ENCODE assay signal across 18 cellular contexts in the genomic region with DNA sequence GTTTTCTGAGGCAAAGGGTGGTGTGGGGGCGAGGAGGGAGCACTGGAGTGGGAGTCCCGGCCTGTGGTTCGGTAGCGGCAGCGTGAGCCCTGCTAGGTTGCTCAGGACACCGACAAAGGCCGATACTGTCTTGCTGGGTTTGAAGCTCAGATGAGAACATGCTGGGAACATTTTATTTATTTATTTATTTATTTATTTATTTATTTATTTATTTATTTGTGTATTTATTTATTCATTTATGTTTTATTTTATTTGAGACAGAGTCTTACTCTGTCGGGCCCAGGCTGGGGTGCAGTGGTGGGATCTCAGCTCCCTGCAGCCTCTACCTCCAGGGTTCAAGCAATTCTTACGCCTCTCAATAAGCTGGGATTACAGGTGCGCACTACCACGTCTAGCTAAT.
DNase-seq lines count a peak whose midpoint lies in the region; ATAC-seq, FAIRE-seq and TF ChIP-seq lines count a peak whose summit lies in the region.
"Had no signal": no experiment of that assay in that cellular context is flagged by ENCODE, and none has a peak within 500 bp of the region (broad histone marks: within the 10 kb centered on the region; RNA-seq: fewer than 3 reads in every experiment).

No MANE protein-coding gene starts in this region.

- CTCF ChIA-PET in HepG2 (lab: Yijun Ruan, JAX; ENCODE audit: low intra/inter-chr PET ratio, low total read pairs), result no interaction called here

- 88% methylated on average over 11 of the region's 11 CpGs for WGBS in HepG2 (ENCODE audit: low lambda C conversion rate)
- 94% methylated on average over 11 of the region's 11 CpGs for WGBS in right lobe of liver (ENCODE audit: insufficient coverage, low coverage, low lambda C conversion rate, missing lambda C conversion rate)
- 96 to 97% methylated on average over 8 to 11 of the region's 11 CpGs for WGBS in endodermal cell (ENCODE audit: insufficient coverage in 1 of 2, insufficient read length in 1 of 2), 2 experiments
- no CpG with 5 or more reads among the region's 11 CpGs for WGBS in trophoblast cell (ENCODE audit: extremely low coverage, insufficient coverage, insufficient read length)

- TF ChIP-seq POLR2A in HepG2 (IDR thresholded peaks at IDR 0.05; ENCODE audit: insufficient read depth in 1 of 2, low read depth in 2 of 2, low read length in 2 of 2) (no peak), right lobe of liver (IDR thresholded peaks at IDR 0.05) (no peak)

- H3K23ac ChIP-seq in trophoblast cell (ENCODE audit: low read length), result no peak overlapping the region

- H3K27me3 ChIP-seq in HepG2 (ENCODE audit: control insufficient read depth in 1 of 2, insufficient read depth in 2 of 2, low read length in 2 of 2) (peaks cover 0 to 2% of the 10 kb centered on the region in 2 experiments; a peak in 1 of 5 replicates), right lobe of liver (no peaks in the 10 kb centered on the region), endodermal cell (ENCODE audit: control insufficient read depth, insufficient read depth, low read length, poor library complexity, severe bottlenecking) (no peaks in the 10 kb centered on the region), trophoblast cell (ENCODE audit: insufficient read depth, low read length) (no peaks in the 10 kb centered on the region), dorsolateral prefrontal cortex (no peaks in the 10 kb centered on the region)

- H3K27ac ChIP-seq in HepG2 (ENCODE audit: extremely low read length, insufficient read depth, low read length) (no peak overlapping the region), right lobe of liver (no peak overlapping the region), endodermal cell (ENCODE audit: low read depth, low read length) (no peak overlapping the region), trophoblast cell (ENCODE audit: low read depth, low read length) (no peak overlapping the region), dorsolateral prefrontal cortex (no peak overlapping the region)
- H3K27ac ChIP-seq: 22Rv1, GM23248 had no signal

- no peak for FAIRE-seq in HepG2 (lab: Jason Lieb, UNC)
- FAIRE-seq: GM19239, HTR-8/SVneo had no signal

- H3K4me2 ChIP-seq in HepG2 (ENCODE audit: low read depth, low read length) (no peak overlapping the region), trophoblast cell (ENCODE audit: low read length) (no peak overlapping the region)

- no peak overlapping the region for H3K4me3 Mint-ChIP-seq in endodermal cell
- H3K4me3 Mint-ChIP-seq: CD8-positive, alpha-beta T cell had no signal

- peak overlapping the region; percentile 3 for H4K8ac ChIP-seq in trophoblast cell (ENCODE audit: low read depth, low read length)

- H3K9ac ChIP-seq in HepG2 (ENCODE audit: insufficient read depth, low read depth, low read length) (no peak overlapping the region), endodermal cell (ENCODE audit: extremely low read depth, low read length, poor library complexity, severe bottlenecking) (no peak overlapping the region), trophoblast cell (ENCODE audit: low read length) (no peak overlapping the region)
- H3K9ac ChIP-seq: GM23248 had no signal

- DNase-seq in HepG2 (ENCODE audit: low spot score), result no peak
- no peak for DNase-seq in right lobe of liver
- no peak for DNase-seq in endodermal cell
- DNase-seq in trophoblast cell, result no peak
- DNase-seq in dorsolateral prefrontal cortex, result no peak
- DNase-seq in NCI-H1930 (lab: John Stamatoyannopoulos, UW), result no peak
- DNase-seq: Calu3; CD8-positive, alpha-beta T cell; DMS79 treated with DMSO at 0.1 percent for 48 hours; GF-D8; GM23248; KG1 had no signal

- H2BK120ac ChIP-seq in trophoblast cell (ENCODE audit: insufficient read depth, low read length, poor library complexity), result no peak overlapping the region

- H3K14ac ChIP-seq in trophoblast cell (ENCODE audit: low read length), result no peak overlapping the region

- H3K4ac ChIP-seq in trophoblast cell (ENCODE audit: low read depth, low read length), result no peak overlapping the region

- peak overlapping the region; percentile 32 for H4K91ac ChIP-seq in trophoblast cell (ENCODE audit: low read depth, low read length)

- H3K4me1 ChIP-seq in HepG2 (ENCODE audit: insufficient read depth, low read length) (peaks cover 32% of the 10 kb centered on the region), right lobe of liver (peaks cover 0 to 15% (median 7%) of the 10 kb centered on the region in 4 donors), endodermal cell (ENCODE audit: control insufficient read depth, insufficient read depth, low read length) (peaks cover 7% of the 10 kb centered on the region), trophoblast cell (ENCODE audit: control insufficient read depth in 1 of 2, insufficient read depth in 2 of 2, low read length in 2 of 2) (peaks cover 17 to 23% of the 10 kb centered on the region in 2 experiments)
- H3K4me1 ChIP-seq: HAP-1 had no signal

- TF ChIP-seq CTCF in HepG2 (CRISPR knock-in tag; IDR thresholded peaks at IDR 0.05) (no peak), right lobe of liver (IDR thresholded peaks at IDR 0.05) (no peak), endodermal cell (conservative IDR thresholded peaks at IDR 0.05) (no peak), dorsolateral prefrontal cortex (IDR thresholded peaks at IDR 0.05 in 54 of 56, conservative IDR thresholded peaks at IDR 0.05 in 2 of 56; ENCODE audit: low read depth in 1 of 56, partially characterized antibody in 56 of 56) (no peak)

- H2BK5ac ChIP-seq in trophoblast cell (ENCODE audit: low read depth, low read length, poor library complexity), result no peak overlapping the region

- TF ChIP-seq RAD21 in HepG2 (CRISPR knock-in tag; IDR thresholded peaks at IDR 0.05), result no peak

- no peak for TF ChIP-seq EP300 in HepG2 (IDR thresholded peaks at IDR 0.05; ENCODE audit: low read depth in 2 of 2, low read length in 2 of 2)
- no peak for TF ChIP-seq EP300 in HepG2 (CRISPR knock-in tag; IDR thresholded peaks at IDR 0.05; ENCODE audit: borderline replicate concordance)

- peak overlapping the region; percentile 55 for H3K27ac Mint-ChIP-seq in endodermal cell
- H3K27ac Mint-ChIP-seq: CD8-positive, alpha-beta T cell had no signal

- peaks cover 2% of the 10 kb centered on the region for H3K9me3 Mint-ChIP-seq in endodermal cell
- H3K9me3 Mint-ChIP-seq: CD8-positive, alpha-beta T cell had no signal

- BruUV-seq in HepG2 (replicated peaks; lab: Mats Ljungman, UMichigan), result no TSS peak

- H3K79me1 ChIP-seq in trophoblast cell (ENCODE audit: low read length), result peaks cover 20% of the 10 kb centered on the region

- no peak overlapping the region for H4K12ac ChIP-seq in trophoblast cell (ENCODE audit: low read depth, low read length)

- in situ Hi-C loops in HepG2 (cut with HindIII; ENCODE audit: extremely low pct_ligation_motif_present, low pct_unique_long_range_greater_than_20kb), result no loop called here

- ATAC-seq in HepG2, result no peak
- ATAC-seq in right lobe of liver, result no peak
- no peak for ATAC-seq in GM18519 (IDR thresholded peaks at IDR 0.05; ENCODE audit: low FRiP score, unreplicated experiment)
- ATAC-seq: CD8-positive, alpha-beta T cell had no signal

- H3K9me3 ChIP-seq in HepG2 (ENCODE audit: low read length) (no peaks in the 10 kb centered on the region), right lobe of liver (no peaks in the 10 kb centered on the region), endodermal cell (ENCODE audit: control insufficient read depth, low read length) (no peaks in the 10 kb centered on the region), trophoblast cell (ENCODE audit: insufficient read depth, low read depth, low read length) (no peaks in the 10 kb centered on the region)
- H3K9me3 ChIP-seq: BLaER1 treated with 17β-estradiol and CSF1 and Interleukin-3, amounts not matched to agents 10 nM and 100 nM; HAP-1 had no signal

- H2AFZ ChIP-seq in HepG2 (ENCODE audit: low read length), result no peak overlapping the region
- no peak overlapping the region for H2AFZ ChIP-seq in trophoblast cell (ENCODE audit: insufficient read depth, low read length, poor library complexity)
- H2AFZ ChIP-seq: GM23248 had no signal

- no peak overlapping the region for H3K4me3 ChIP-seq in HepG2 (replicated peaks in 1 of 3; ENCODE audit: insufficient read depth in 1 of 3, low read depth in 2 of 3, low read length in 3 of 3)
- H3K4me3 ChIP-seq in right lobe of liver, result no peak overlapping the region
- no peak overlapping the region for H3K4me3 ChIP-seq in endodermal cell (ENCODE audit: low read length)
- H3K4me3 ChIP-seq in trophoblast cell (ENCODE audit: low read depth, low read length), result no peak overlapping the region
- H3K4me3 ChIP-seq in dorsolateral prefrontal cortex, result no peak overlapping the region
- H3K4me3 ChIP-seq: BLaER1 treated with 17β-estradiol and CSF1 and Interleukin-3, amounts not matched to agents 10 nM and 100 nM; GM23248; HAP-1 had no signal

- no peaks in the 10 kb centered on the region for H3K27me3 Mint-ChIP-seq in endodermal cell (ENCODE audit: insufficient read depth)

- no peak overlapping the region for H2AK5ac ChIP-seq in trophoblast cell (ENCODE audit: low read length)

- no peaks in the 10 kb centered on the region for H3K79me2 ChIP-seq in HepG2 (ENCODE audit: insufficient read depth, low read length)
- peaks cover 8% of the 10 kb centered on the region for H3K79me2 ChIP-seq in trophoblast cell (ENCODE audit: control insufficient read depth, insufficient read depth, low read length, poor library complexity)

- H3K36me3 ChIP-seq in HepG2 (replicated peaks in 1 of 2; ENCODE audit: control insufficient read depth in 1 of 2, insufficient read depth in 2 of 2, low read length in 2 of 2) (no peaks in the 10 kb centered on the region), right lobe of liver (no peaks in the 10 kb centered on the region), endodermal cell (ENCODE audit: control insufficient read depth, insufficient read depth, low read length) (no peaks in the 10 kb centered on the region), trophoblast cell (ENCODE audit: control insufficient read depth in 1 of 2, insufficient read depth in 2 of 2, low read length in 2 of 2) (no peaks in the 10 kb centered on the region)
- H3K36me3 ChIP-seq: BLaER1 treated with 17β-estradiol and CSF1 and Interleukin-3, amounts not matched to agents 10 nM and 100 nM; HAP-1 had no signal

- H2BK12ac ChIP-seq in trophoblast cell (ENCODE audit: low read length), result no peak overlapping the region

- POLR2A ChIA-PET in HepG2 (lab: Yijun Ruan, JAX), result interaction anchor here (1.5 to 6.0 kb wide), 3 partner anchors 20 to 58 kb away, joined by 4 to 35 read pairs (median 5); no protein-coding TSS in a partner anchor

- peaks cover 9% of the 10 kb centered on the region for H3K4me1 Mint-ChIP-seq in endodermal cell

- H3K18ac ChIP-seq in trophoblast cell (ENCODE audit: low read length), result no peak overlapping the region

- H4K20me1 ChIP-seq in HepG2 (ENCODE audit: insufficient read depth, low read length), result no peaks in the 10 kb centered on the region

- peaks cover 1% of the 10 kb centered on the region for H3K36me3 Mint-ChIP-seq in endodermal cell (ENCODE audit: low read depth)
- H3K36me3 Mint-ChIP-seq: CD8-positive, alpha-beta T cell had no signal

- intact Hi-C loops in HepG2 (cut with micrococcal nuclease; ENCODE audit: unreplicated experiment) (no loop called here), right lobe of liver (cut with DNase I) (loop anchor here in 1 of 2 donors (10.0 kb wide), 1 partner anchor 60 kb away; no protein-coding TSS in a partner anchor), dorsolateral prefrontal cortex (cut with DNase I) (no loop called here)

TF ChIP-seq in HepG2, 621 proteins besides CTCF, POLR2A, EP300 and RAD21 (continues in another document):
- no peak for TF ChIP-seq ZMYM4 (CRISPR knock-in tag; IDR thresholded peaks at IDR 0.05)
- no peak for TF ChIP-seq CEBPG (CRISPR knock-in tag; IDR thresholded peaks at IDR 0.05)
